Comparison of ENCODE assay signal across 9 cellular contexts in the genomic region with DNA sequence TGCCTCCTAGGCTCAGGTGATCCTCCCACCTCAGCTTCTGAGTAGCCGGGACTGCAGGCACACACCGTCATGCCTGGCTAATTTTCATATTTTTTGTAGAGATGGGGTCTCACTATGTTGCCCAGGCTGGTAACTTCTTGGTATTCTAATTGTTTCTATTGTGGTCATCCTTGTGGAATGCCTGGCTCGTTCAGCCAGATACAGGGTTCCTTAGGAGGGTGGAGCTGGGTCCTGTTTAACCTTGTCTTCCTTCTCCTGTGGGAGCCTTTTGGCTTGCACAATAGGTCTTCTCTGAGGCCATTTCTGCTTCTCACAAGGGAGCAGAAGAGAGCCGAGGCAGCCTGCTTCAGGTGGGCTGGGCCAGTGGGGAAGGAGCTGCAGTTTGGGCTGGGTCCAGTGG. TPM values are rescaled to one million over a fixed set of nuclear protein-coding genes. Genes with fewer than 3 reads are reported as not detected.
DNase-seq lines count a peak whose midpoint lies in the region; ATAC-seq and TF ChIP-seq lines count a peak whose summit lies in the region.
"Had no signal": no experiment of that assay in that cellular context is flagged by ENCODE, and none has a peak within 500 bp of the region (broad histone marks: within the 10 kb centered on the region; RNA-seq: fewer than 3 reads in every experiment).

No MANE protein-coding gene starts in this region.

- peak overlapping the region; percentile 54 for H3K9ac ChIP-seq in BLaER1

- no peak overlapping the region for H3K4me3 ChIP-seq in BLaER1
- H3K4me3 ChIP-seq in SJSA1: no peak overlapping the region

- H3K36me3 ChIP-seq in BLaER1 (peaks cover 90% of the 10 kb centered on the region), SJSA1 (peaks cover 90% of the 10 kb centered on the region)

- peak overlapping the region; percentile 98 for H3K27ac Mint-ChIP-seq in neural crest cell (ENCODE audit: unreplicated experiment)

- peak overlapping the region; percentile 62 for H3K4me2 ChIP-seq in BLaER1

- H3K27me3 Mint-ChIP-seq in neural crest cell (ENCODE audit: low read depth): peaks cover 26% of the 10 kb centered on the region

- H3K27me3 ChIP-seq in BLaER1 (no peaks in the 10 kb centered on the region), SJSA1 (replicated peaks) (no peaks in the 10 kb centered on the region)

- peak overlapping the region; percentile 62 for H3K27ac ChIP-seq in BLaER1
- peak overlapping the region; percentile 97 for H3K27ac ChIP-seq in SJSA1

- H3K9me3 ChIP-seq in BLaER1 (no peaks in the 10 kb centered on the region), SJSA1 (replicated peaks) (no peaks in the 10 kb centered on the region)

- TF ChIP-seq CTCF in neural crest cell (conservative IDR thresholded peaks at IDR 0.05): no peak

- ATAC-seq in esophagus mucosa: peak; percentile 38
- no peak for ATAC-seq in stimulated activated naive CD8-positive, alpha-beta T cell treated with anti-CD3 and anti-CD28 coated beads, Interleukin-15, Interleukin-2, amounts not matched to agents 100 U/mL and 50 U/mL, for 24 hours
- ATAC-seq: Panc1 had no signal

- peaks cover 17% of the 10 kb centered on the region for H3K36me3 Mint-ChIP-seq in neural crest cell (ENCODE audit: low read depth)

- H4K20me1 ChIP-seq in BLaER1: peaks cover 51% of the 10 kb centered on the region

- peak overlapping the region; percentile 83 for H3K4me3 Mint-ChIP-seq in neural crest cell

- H3K4me1 ChIP-seq in BLaER1 (peaks cover 62% of the 10 kb centered on the region), SJSA1 (replicated peaks) (peaks cover 59% of the 10 kb centered on the region)

- DNase-seq in SJSA1 (ENCODE audit: low read depth in 1 of 2, low spot score in 2 of 2): peak; percentile 78 to 83
- DNase-seq in neural crest cell (ENCODE audit: low read depth, low spot score): no peak
- DNase-seq in LoVo (ENCODE audit: low spot score): no peak
- DNase-seq in Ammon's horn (ENCODE audit: low spot score): no peak
- DNase-seq in stimulated activated CD4-positive, alpha-beta T cell treated with anti-CD3 and anti-CD28 coated beads, Interleukin-2, amount 100 ng/mL, for 24 hours: no peak
- DNase-seq in stimulated activated naive CD8-positive, alpha-beta T cell treated with anti-CD3 and anti-CD28 coated beads, Interleukin-15, Interleukin-2, amounts not matched to agents 100 U/mL and 50 U/mL, for 24 hours: no peak

- H3K9me3 Mint-ChIP-seq in neural crest cell: no peaks in the 10 kb centered on the region

- H3K4me1 Mint-ChIP-seq in neural crest cell: peaks cover 43% of the 10 kb centered on the region

RNA-seq across cellular contexts. Expression of gene PLEKHO2, which starts 15.7 kb away (rescaled TPM):
- total RNA-seq in SJSA1 (2014; rRNA removed; shearing (Covaris generic)): 21.4 and 21.7 TPM in 2 replicates
- total RNA-seq in esophagus mucosa (3.9 TPM), neural crest cell (18.2 and 18.9 TPM in 2 replicates)

RNA-seq across cellular contexts. Expression of gene PIF1, which starts 32.0 kb away (rescaled TPM):
- 20.1 and 29.2 TPM in 2 replicates for total RNA-seq in SJSA1 (2014; rRNA removed; shearing (Covaris generic))
- 6.3 TPM for total RNA-seq in esophagus mucosa
- total RNA-seq in neural crest cell: 53.2 and 62.7 TPM in 2 replicates

RNA-seq across cellular contexts. Expression of gene ANKDD1A, which starts 54.3 kb away (rescaled TPM):
- total RNA-seq in SJSA1 (2014; rRNA removed; shearing (Covaris generic)): 1.3 and 3.3 TPM in 2 replicates
- total RNA-seq in esophagus mucosa (1.6 TPM), neural crest cell (4.4 and 4.6 TPM in 2 replicates)

Comparison
In these comparisons a context has a peak if more than half of its experiments do, and no peak if none do; other contexts are left out.
1. DNase-seq: peak in SJSA1 (2 of 2); none in neural crest cell (single experiment), LoVo (single experiment), Ammon's horn (single experiment), stimulated activated CD4-positive, alpha-beta T cell treated with anti-CD3 and anti-CD28 coated beads, Interleukin-2, amount 100 ng/mL, for 24 hours (0 of 2) and stimulated activated naive CD8-positive, alpha-beta T cell treated with anti-CD3 and anti-CD28 coated beads, Interleukin-15, Interleukin-2, amounts not matched to agents 100 U/mL and 50 U/mL, for 24 hours (single experiment).